8 cellular contexts compared by ENCODE assay signal in the genomic region with DNA sequence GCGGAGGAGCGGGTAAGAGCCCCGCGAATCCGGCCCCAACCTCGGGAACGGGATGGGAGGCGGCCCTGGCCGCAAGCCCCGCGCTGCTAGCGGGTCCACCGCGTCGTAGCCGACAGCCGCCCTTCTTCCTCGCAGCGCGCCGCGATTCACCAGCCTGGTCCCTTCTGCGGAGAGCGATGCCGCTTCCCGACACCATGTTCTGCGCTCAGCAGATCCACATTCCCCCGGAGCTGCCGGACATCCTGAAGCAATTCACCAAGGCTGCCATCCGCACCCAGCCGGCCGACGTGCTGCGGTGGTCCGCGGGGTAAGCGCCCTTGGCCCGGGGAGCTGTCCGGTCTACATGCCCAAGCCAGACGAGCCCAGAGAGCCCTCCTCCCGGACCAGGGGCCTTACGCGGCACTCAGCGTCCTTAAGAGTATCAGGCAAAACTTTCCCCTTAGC. TPM values are rescaled to one million over a fixed set of nuclear protein-coding genes. Genes with fewer than 3 reads are reported as not detected.
DNase-seq lines count a peak whose midpoint lies in the region; ATAC-seq, FAIRE-seq and TF ChIP-seq lines count a peak whose summit lies in the region.

No MANE protein-coding gene starts in this region.

- peak overlapping the region; percentile 66 for H3K4me3 ChIP-seq in GM12865 (ENCODE audit: low read depth, low read length)
- peak overlapping the region; percentile 91 for H3K4me3 ChIP-seq in HUES6 (ENCODE audit: low read depth, low read length)
- peak overlapping the region; percentile 54 for H3K4me3 ChIP-seq in bronchial epithelial cell (ENCODE audit: low read depth, low read length)
- H3K4me3 ChIP-seq in aorta (ENCODE audit: low read length in 2 of 2), result peak overlapping the region; percentile 8 to 17

- ATAC-seq in GM21526 (IDR thresholded peaks at IDR 0.05; ENCODE audit: low FRiP score, unreplicated experiment) (peak; percentile 39), memory B cell (ENCODE audit: low read depth) (peak; percentile 46), aorta (ENCODE audit: low FRiP score) (peak; percentile 73)

- H3K36me3 ChIP-seq in HUES6 (ENCODE audit: control insufficient read depth, insufficient read depth, low read length) (0 out of 2 replicates have a peak, but pooled peaks cover 7% of the 10 kb centered on the region), bronchial epithelial cell (ENCODE audit: control insufficient read depth, insufficient read depth, low read length) (no peaks in the 10 kb centered on the region), aorta (ENCODE audit: control insufficient read depth in 1 of 2, insufficient read depth in 2 of 2, low read length in 1 of 2) (no peaks in the 10 kb centered on the region)

- DNase-seq in GM12865 (ENCODE audit: low read depth), result peak; percentile 19
- no peak for DNase-seq in bronchial epithelial cell (ENCODE audit: low read depth)
- peak in 1 of 2 donors; percentile 8 for DNase-seq in memory B cell (ENCODE audit: low spot score in 2 of 2)
- DNase-seq in aorta, result peak in 1 of 2 donors; percentile 86
- no peak for DNase-seq in MV-4-11 (lab: John Stamatoyannopoulos, UW)
- DNase-seq in cerebellar cortex (ENCODE audit: low spot score), result no peak

- no peak overlapping the region for H3K27ac Mint-ChIP-seq in memory B cell

- H3K27me3 ChIP-seq in HUES6 (ENCODE audit: control insufficient read depth, insufficient read depth, low read length), result peaks cover 20% of the 10 kb centered on the region
- H3K27me3 ChIP-seq in bronchial epithelial cell (ENCODE audit: control insufficient read depth, insufficient read depth, low read length), result no peaks in the 10 kb centered on the region
- no peaks in the 10 kb centered on the region for H3K27me3 ChIP-seq in aorta (ENCODE audit: control insufficient read depth in 1 of 2, insufficient read depth in 2 of 2, low read length in 1 of 2)

- H3K9me3 ChIP-seq in HUES6 (ENCODE audit: control insufficient read depth, insufficient read depth, low read depth, low read length) (no peaks in the 10 kb centered on the region), aorta (ENCODE audit: control insufficient read depth, low read length) (no peaks in the 10 kb centered on the region)

- no peaks in the 10 kb centered on the region for H3K9me3 Mint-ChIP-seq in memory B cell

- H3K36me3 Mint-ChIP-seq in memory B cell, result no peaks in the 10 kb centered on the region

- peak overlapping the region; percentile 18 for H3K9ac ChIP-seq in HUES6 (ENCODE audit: low read length)

- H3K4me1 ChIP-seq in HUES6 (ENCODE audit: control insufficient read depth, insufficient read depth, low read length), result peaks cover 5% of the 10 kb centered on the region; the same call in 1 of the 2 replicates
- H3K4me1 ChIP-seq in aorta (ENCODE audit: control insufficient read depth in 1 of 2, insufficient read depth in 2 of 2, low read length in 2 of 2), result no peaks in the 10 kb centered on the region

- no peaks in the 10 kb centered on the region for H3K27me3 Mint-ChIP-seq in memory B cell

- no peak for TF ChIP-seq CTCF in GM12865 (IDR thresholded peaks at IDR 0.05; ENCODE audit: insufficient read depth, low read depth, low read length, missing control alignments)
- no peak for TF ChIP-seq CTCF in bronchial epithelial cell (IDR thresholded peaks at IDR 0.05; ENCODE audit: insufficient read depth, low read length, severe bottlenecking)

- FAIRE-seq in bronchial epithelial cell (lab: Jason Lieb, UNC), result no peak

- 1% methylated on average over 43 to 44 of the region's 44 CpGs for WGBS in aorta, 2 donors

- intact Hi-C loops in aorta (cut with DNase I), result loop anchor here (5.0 kb wide), 2 partner anchors 315 to 320 kb away; a partner anchor contains a TSS

- H3K4me3 Mint-ChIP-seq in memory B cell, result peak overlapping the region; percentile 86

- peaks cover 25% of the 10 kb centered on the region for H3K4me1 Mint-ChIP-seq in memory B cell

- H3K27ac ChIP-seq in HUES6 (ENCODE audit: low read depth, low read length) (no peak overlapping the region), aorta (ENCODE audit: low read depth in 1 of 2, low read length in 2 of 2) (no peak overlapping the region)

RNA-seq across cellular contexts. Expression of a gene that starts 0.3 kb away (rescaled TPM):
- 0.13 TPM in 1 of 2 replicates, not detected in the other for total RNA-seq in bronchial epithelial cell
- under 1 TPM in 1 of 2 donors, not detected in 1; 0.68 TPM for total RNA-seq in aorta
- under 1 TPM in 1 of 2 donors, not detected in 1; 0.88 TPM for polyA plus RNA-seq in aorta

Comparison
In these comparisons a context has a peak if more than half of its experiments do, and no peak if none do; other contexts are left out.
1. H3K4me3 ChIP-seq: peak in every context shown above with its lines; median percentile 91 in HUES6; 66 in GM12865; 54 in bronchial epithelial cell; 12 in aorta.